In genomic region chr10:1418031-1418550, GRCh38 we compare ENCODE assay signal across 18 cellular contexts.
DNase-seq lines count a peak whose midpoint lies in the region; TF ChIP-seq lines count a peak whose summit lies in the region.
"Had no signal": no experiment of that assay in that cellular context is flagged by ENCODE, and none has a peak within 500 bp of the region (broad histone marks: within the 10 kb centered on the region; RNA-seq: fewer than 3 reads in every experiment).

No MANE protein-coding gene starts in this region.

- H3K4me3 Mint-ChIP-seq in endodermal cell (no peak overlapping the region), osteocyte (ENCODE audit: unreplicated experiment) (no peak overlapping the region)
- H3K4me3 Mint-ChIP-seq in activated naive CD4-positive, alpha-beta T cell treated with anti-CD3 and anti-CD28 coated beads, Interleukin-2, amount 10 ng/mL, durations not matched to agents 7 days and 5 days, result no peak overlapping the region
- H3K4me3 Mint-ChIP-seq: CD14-positive monocyte; CD4-positive, alpha-beta memory T cell had no signal

- no peaks in the 10 kb centered on the region for H3K9me3 ChIP-seq in endodermal cell (ENCODE audit: control insufficient read depth, low read length)
- H3K9me3 ChIP-seq: BE2C, HAP-1 had no signal

- H3K36me3 Mint-ChIP-seq in endodermal cell (ENCODE audit: low read depth) (no peaks in the 10 kb centered on the region), osteocyte (ENCODE audit: unreplicated experiment) (no peaks in the 10 kb centered on the region)
- H3K36me3 Mint-ChIP-seq in activated naive CD4-positive, alpha-beta T cell treated with anti-CD3 and anti-CD28 coated beads, Interleukin-2, amount 10 ng/mL, durations not matched to agents 7 days and 5 days, result no peaks in the 10 kb centered on the region
- H3K36me3 Mint-ChIP-seq: CD14-positive monocyte; CD4-positive, alpha-beta memory T cell had no signal

- H3K27ac Mint-ChIP-seq in endodermal cell, result no peak overlapping the region
- no peak overlapping the region for H3K27ac Mint-ChIP-seq in osteocyte (ENCODE audit: unreplicated experiment)
- no peak overlapping the region for H3K27ac Mint-ChIP-seq in activated naive CD4-positive, alpha-beta T cell treated with anti-CD3 and anti-CD28 coated beads, Interleukin-2, amount 10 ng/mL, durations not matched to agents 7 days and 5 days
- H3K27ac Mint-ChIP-seq: CD14-positive monocyte; CD4-positive, alpha-beta memory T cell had no signal

- no peaks in the 10 kb centered on the region for H3K9me3 Mint-ChIP-seq in endodermal cell
- no peaks in the 10 kb centered on the region for H3K9me3 Mint-ChIP-seq in osteocyte (ENCODE audit: unreplicated experiment)
- H3K9me3 Mint-ChIP-seq in activated naive CD4-positive, alpha-beta T cell treated with anti-CD3 and anti-CD28 coated beads, Interleukin-2, amount 10 ng/mL, durations not matched to agents 7 days and 5 days, result no peaks in the 10 kb centered on the region

- H3K27me3 ChIP-seq in endodermal cell (ENCODE audit: control insufficient read depth, insufficient read depth, low read length, poor library complexity, severe bottlenecking) (peaks cover 6% of the 10 kb centered on the region), dorsolateral prefrontal cortex (peaks cover 0 to 16% (median 0%) of the 10 kb centered on the region in 45 donors)
- H3K27me3 ChIP-seq: BE2C had no signal

- H3K4me1 ChIP-seq in endodermal cell (ENCODE audit: control insufficient read depth, insufficient read depth, low read length), result peaks cover 4% of the 10 kb centered on the region
- H3K4me1 ChIP-seq: BE2C, HAP-1 had no signal

- H3K4me1 Mint-ChIP-seq in endodermal cell (peaks cover 6% of the 10 kb centered on the region), osteocyte (ENCODE audit: unreplicated experiment) (peaks cover 17% of the 10 kb centered on the region)
- peaks cover 4% of the 10 kb centered on the region for H3K4me1 Mint-ChIP-seq in activated naive CD4-positive, alpha-beta T cell treated with anti-CD3 and anti-CD28 coated beads, Interleukin-2, amount 10 ng/mL, durations not matched to agents 7 days and 5 days

- DNase-seq in activated effector memory CD4-positive, alpha-beta T cell treated with anti-CD3 and anti-CD28 coated beads, Interleukin-2, amount 50 U/mL, for 16 hours, result peak; percentile 52
- no peak for DNase-seq in activated effector memory CD4-positive, alpha-beta T cell treated with Interleukin-2 at 50 U/mL for 16 hours
- peak; percentile 33 for DNase-seq in endodermal cell
- peak; percentile 73 for DNase-seq in osteocyte (ENCODE audit: extremely low spot score, unreplicated experiment)
- DNase-seq in activated naive CD4-positive, alpha-beta T cell treated with anti-CD3 and anti-CD28 coated beads, Interleukin-2, amount 10 ng/mL, durations not matched to agents 7 days and 5 days, result no peak
- no peak for DNase-seq in dorsolateral prefrontal cortex
- no peak for DNase-seq in NCI-H524 (lab: John Stamatoyannopoulos, UW)
- DNase-seq: ACHN; BE2C; CD4-positive, alpha-beta memory T cell; DMS153; DMS79; GDM1; GM23248 had no signal

- H3K27ac ChIP-seq in VCaP (peak overlapping the region; percentile 96), endodermal cell (ENCODE audit: low read depth, low read length) (no peak overlapping the region), dorsolateral prefrontal cortex (no peak overlapping the region)
- H3K27ac ChIP-seq: GM23248, HL-60 had no signal

- intact Hi-C loops in dorsolateral prefrontal cortex (cut with DNase I), result no loop called here

- 89 to 91% methylated on average over 13 to 17 of the region's 17 CpGs for WGBS in endodermal cell (ENCODE audit: insufficient coverage in 1 of 2, insufficient read length in 1 of 2), 2 experiments

- TF ChIP-seq CTCF in VCaP (conservative IDR thresholded peaks at IDR 0.05), result no peak
- TF ChIP-seq CTCF in endodermal cell (conservative IDR thresholded peaks at IDR 0.05), result no peak
- no peak for TF ChIP-seq CTCF in osteocyte (IDR thresholded peaks at IDR 0.05)
- TF ChIP-seq CTCF in dorsolateral prefrontal cortex (IDR thresholded peaks at IDR 0.05 in 54 of 56, conservative IDR thresholded peaks at IDR 0.05 in 2 of 56; ENCODE audit: low read depth in 1 of 56, partially characterized antibody in 56 of 56), result no peak

- H3K27me3 Mint-ChIP-seq in endodermal cell (ENCODE audit: insufficient read depth), result peaks cover 3% of the 10 kb centered on the region
- no peaks in the 10 kb centered on the region for H3K27me3 Mint-ChIP-seq in osteocyte (ENCODE audit: unreplicated experiment)
- H3K27me3 Mint-ChIP-seq in activated naive CD4-positive, alpha-beta T cell treated with anti-CD3 and anti-CD28 coated beads, Interleukin-2, amount 10 ng/mL, durations not matched to agents 7 days and 5 days, result peaks cover 25% of the 10 kb centered on the region

- CTCF ChIA-PET in activated naive CD4-positive, alpha-beta T cell treated with anti-CD3 and anti-CD28 coated beads, Interleukin-2, amount 10 ng/mL, durations not matched to agents 7 days and 5 days (lab: Charles Lee), result no interaction called here

- H3K4me3 ChIP-seq in endodermal cell (ENCODE audit: low read length), result no peak overlapping the region
- no peak overlapping the region for H3K4me3 ChIP-seq in dorsolateral prefrontal cortex
- H3K4me3 ChIP-seq: GM23248, HAP-1 had no signal

- H3K36me3 ChIP-seq in endodermal cell (ENCODE audit: control insufficient read depth, insufficient read depth, low read length), result no peaks in the 10 kb centered on the region
- H3K36me3 ChIP-seq: BE2C, HAP-1 had no signal

- no peak overlapping the region for H3K9ac ChIP-seq in endodermal cell (ENCODE audit: extremely low read depth, low read length, poor library complexity, severe bottlenecking)
- H3K9ac ChIP-seq: GM23248 had no signal

Comparison
In these comparisons a context has a peak if more than half of its experiments do, and no peak if none do; other contexts are left out.
1. DNase-seq: peak in activated effector memory CD4-positive, alpha-beta T cell treated with anti-CD3 and anti-CD28 coated beads, Interleukin-2, amount 50 U/mL, for 16 hours (single experiment), endodermal cell (single experiment) and osteocyte (single experiment); none in activated effector memory CD4-positive, alpha-beta T cell treated with Interleukin-2 at 50 U/mL for 16 hours (single experiment), activated naive CD4-positive, alpha-beta T cell treated with anti-CD3 and anti-CD28 coated beads, Interleukin-2, amount 10 ng/mL, durations not matched to agents 7 days and 5 days (single experiment), dorsolateral prefrontal cortex (0 of 10) and NCI-H524 (0 of 2).